Comparison of ENCODE assay signal across 2 cellular contexts in the genomic region with DNA sequence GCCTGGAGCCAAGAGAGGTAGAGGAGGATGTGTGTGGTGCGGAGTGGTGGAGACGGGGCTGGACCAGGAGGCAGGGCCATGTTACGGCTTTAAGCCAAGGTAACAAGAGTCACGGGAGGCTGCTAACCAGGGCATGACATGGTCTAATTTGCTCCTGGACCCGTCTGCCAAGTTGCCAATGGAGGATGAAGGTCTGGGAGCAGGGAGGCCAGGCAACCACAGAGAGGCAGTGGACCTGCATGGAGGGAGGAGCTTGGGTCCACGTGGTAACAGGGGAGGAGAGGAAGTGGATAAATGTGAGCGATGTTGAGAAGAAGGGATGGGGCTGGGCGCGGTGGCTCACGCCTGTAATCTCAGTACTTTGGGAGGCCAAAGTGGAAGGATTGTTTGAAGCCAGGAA.
TF ChIP-seq lines count a peak whose summit lies in the region.

No MANE protein-coding gene starts in this region.

TF ChIP-seq in Ishikawa, 13 proteins besides CTCF, POLR2A, EP300 and RAD21:
- TF ChIP-seq, protein P1, sequence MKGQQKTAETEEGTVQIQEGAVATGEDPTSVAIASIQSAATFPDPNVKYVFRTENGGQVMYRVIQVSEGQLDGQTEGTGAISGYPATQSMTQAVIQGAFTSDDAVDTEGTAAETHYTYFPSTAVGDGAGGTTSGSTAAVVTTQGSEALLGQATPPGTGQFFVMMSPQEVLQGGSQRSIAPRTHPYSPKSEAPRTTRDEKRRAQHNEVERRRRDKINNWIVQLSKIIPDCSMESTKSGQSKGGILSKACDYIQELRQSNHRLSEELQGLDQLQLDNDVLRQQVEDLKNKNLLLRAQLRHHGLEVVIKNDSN (IDR thresholded peaks at IDR 0.05): peak; percentile 50; the same call in 1 of the 2 replicates
- TF ChIP-seq EGR1 (IDR thresholded peaks at IDR 0.05): no peak

TF ChIP-seq in H1, 55 proteins besides CTCF, POLR2A, EP300 and RAD21:
- TF ChIP-seq RNF2 (IDR thresholded peaks at IDR 0.05; ENCODE audit: borderline replicate concordance, low read depth, low read length, missing control alignments, poor library complexity, severe bottlenecking): no peak
- TF ChIP-seq NRF1 (IDR thresholded peaks at IDR 0.05; ENCODE audit: low read depth, low read length): no peak
- no peak for TF ChIP-seq SP2 (IDR thresholded peaks at IDR 0.05; ENCODE audit: low read length)
- no peak for TF ChIP-seq KDM1A (IDR thresholded peaks at IDR 0.05; ENCODE audit: borderline replicate concordance, low read length)
- no peak for TF ChIP-seq POU5F1 (IDR thresholded peaks at IDR 0.05; ENCODE audit: low read depth, low read length)
- no peak for TF ChIP-seq RFX5 (IDR thresholded peaks at IDR 0.05; ENCODE audit: borderline replicate concordance, low read depth, low read length)
- no peak for TF ChIP-seq TCF12 (IDR thresholded peaks at IDR 0.05; ENCODE audit: low read depth, low read length)
- no peak for TF ChIP-seq KDM5A (IDR thresholded peaks at IDR 0.05; ENCODE audit: low read length)
- no peak for TF ChIP-seq BRCA1 (IDR thresholded peaks at IDR 0.05; ENCODE audit: low read depth, low read length)
- TF ChIP-seq, protein P2, sequence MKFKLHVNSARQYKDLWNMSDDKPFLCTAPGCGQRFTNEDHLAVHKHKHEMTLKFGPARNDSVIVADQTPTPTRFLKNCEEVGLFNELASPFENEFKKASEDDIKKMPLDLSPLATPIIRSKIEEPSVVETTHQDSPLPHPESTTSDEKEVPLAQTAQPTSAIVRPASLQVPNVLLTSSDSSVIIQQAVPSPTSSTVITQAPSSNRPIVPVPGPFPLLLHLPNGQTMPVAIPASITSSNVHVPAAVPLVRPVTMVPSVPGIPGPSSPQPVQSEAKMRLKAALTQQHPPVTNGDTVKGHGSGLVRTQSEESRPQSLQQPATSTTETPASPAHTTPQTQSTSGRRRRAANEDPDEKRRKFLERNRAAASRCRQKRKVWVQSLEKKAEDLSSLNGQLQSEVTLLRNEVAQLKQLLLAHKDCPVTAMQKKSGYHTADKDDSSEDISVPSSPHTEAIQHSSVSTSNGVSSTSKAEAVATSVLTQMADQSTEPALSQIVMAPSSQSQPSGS (IDR thresholded peaks at IDR 0.05; ENCODE audit: low read length): no peak
- TF ChIP-seq, protein P3, sequence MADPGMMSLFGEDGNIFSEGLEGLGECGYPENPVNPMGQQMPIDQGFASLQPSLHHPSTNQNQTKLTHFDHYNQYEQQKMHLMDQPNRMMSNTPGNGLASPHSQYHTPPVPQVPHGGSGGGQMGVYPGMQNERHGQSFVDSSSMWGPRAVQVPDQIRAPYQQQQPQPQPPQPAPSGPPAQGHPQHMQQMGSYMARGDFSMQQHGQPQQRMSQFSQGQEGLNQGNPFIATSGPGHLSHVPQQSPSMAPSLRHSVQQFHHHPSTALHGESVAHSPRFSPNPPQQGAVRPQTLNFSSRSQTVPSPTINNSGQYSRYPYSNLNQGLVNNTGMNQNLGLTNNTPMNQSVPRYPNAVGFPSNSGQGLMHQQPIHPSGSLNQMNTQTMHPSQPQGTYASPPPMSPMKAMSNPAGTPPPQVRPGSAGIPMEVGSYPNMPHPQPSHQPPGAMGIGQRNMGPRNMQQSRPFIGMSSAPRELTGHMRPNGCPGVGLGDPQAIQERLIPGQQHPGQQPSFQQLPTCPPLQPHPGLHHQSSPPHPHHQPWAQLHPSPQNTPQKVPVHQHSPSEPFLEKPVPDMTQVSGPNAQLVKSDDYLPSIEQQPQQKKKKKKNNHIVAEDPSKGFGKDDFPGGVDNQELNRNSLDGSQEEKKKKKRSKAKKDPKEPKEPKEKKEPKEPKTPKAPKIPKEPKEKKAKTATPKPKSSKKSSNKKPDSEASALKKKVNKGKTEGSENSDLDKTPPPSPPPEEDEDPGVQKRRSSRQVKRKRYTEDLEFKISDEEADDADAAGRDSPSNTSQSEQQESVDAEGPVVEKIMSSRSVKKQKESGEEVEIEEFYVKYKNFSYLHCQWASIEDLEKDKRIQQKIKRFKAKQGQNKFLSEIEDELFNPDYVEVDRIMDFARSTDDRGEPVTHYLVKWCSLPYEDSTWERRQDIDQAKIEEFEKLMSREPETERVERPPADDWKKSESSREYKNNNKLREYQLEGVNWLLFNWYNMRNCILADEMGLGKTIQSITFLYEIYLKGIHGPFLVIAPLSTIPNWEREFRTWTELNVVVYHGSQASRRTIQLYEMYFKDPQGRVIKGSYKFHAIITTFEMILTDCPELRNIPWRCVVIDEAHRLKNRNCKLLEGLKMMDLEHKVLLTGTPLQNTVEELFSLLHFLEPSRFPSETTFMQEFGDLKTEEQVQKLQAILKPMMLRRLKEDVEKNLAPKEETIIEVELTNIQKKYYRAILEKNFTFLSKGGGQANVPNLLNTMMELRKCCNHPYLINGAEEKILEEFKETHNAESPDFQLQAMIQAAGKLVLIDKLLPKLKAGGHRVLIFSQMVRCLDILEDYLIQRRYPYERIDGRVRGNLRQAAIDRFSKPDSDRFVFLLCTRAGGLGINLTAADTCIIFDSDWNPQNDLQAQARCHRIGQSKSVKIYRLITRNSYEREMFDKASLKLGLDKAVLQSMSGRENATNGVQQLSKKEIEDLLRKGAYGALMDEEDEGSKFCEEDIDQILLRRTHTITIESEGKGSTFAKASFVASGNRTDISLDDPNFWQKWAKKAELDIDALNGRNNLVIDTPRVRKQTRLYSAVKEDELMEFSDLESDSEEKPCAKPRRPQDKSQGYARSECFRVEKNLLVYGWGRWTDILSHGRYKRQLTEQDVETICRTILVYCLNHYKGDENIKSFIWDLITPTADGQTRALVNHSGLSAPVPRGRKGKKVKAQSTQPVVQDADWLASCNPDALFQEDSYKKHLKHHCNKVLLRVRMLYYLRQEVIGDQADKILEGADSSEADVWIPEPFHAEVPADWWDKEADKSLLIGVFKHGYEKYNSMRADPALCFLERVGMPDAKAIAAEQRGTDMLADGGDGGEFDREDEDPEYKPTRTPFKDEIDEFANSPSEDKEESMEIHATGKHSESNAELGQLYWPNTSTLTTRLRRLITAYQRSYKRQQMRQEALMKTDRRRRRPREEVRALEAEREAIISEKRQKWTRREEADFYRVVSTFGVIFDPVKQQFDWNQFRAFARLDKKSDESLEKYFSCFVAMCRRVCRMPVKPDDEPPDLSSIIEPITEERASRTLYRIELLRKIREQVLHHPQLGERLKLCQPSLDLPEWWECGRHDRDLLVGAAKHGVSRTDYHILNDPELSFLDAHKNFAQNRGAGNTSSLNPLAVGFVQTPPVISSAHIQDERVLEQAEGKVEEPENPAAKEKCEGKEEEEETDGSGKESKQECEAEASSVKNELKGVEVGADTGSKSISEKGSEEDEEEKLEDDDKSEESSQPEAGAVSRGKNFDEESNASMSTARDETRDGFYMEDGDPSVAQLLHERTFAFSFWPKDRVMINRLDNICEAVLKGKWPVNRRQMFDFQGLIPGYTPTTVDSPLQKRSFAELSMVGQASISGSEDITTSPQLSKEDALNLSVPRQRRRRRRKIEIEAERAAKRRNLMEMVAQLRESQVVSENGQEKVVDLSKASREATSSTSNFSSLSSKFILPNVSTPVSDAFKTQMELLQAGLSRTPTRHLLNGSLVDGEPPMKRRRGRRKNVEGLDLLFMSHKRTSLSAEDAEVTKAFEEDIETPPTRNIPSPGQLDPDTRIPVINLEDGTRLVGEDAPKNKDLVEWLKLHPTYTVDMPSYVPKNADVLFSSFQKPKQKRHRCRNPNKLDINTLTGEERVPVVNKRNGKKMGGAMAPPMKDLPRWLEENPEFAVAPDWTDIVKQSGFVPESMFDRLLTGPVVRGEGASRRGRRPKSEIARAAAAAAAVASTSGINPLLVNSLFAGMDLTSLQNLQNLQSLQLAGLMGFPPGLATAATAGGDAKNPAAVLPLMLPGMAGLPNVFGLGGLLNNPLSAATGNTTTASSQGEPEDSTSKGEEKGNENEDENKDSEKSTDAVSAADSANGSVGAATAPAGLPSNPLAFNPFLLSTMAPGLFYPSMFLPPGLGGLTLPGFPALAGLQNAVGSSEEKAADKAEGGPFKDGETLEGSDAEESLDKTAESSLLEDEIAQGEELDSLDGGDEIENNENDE (IDR thresholded peaks at IDR 0.05; ENCODE audit: insufficient replicate concordance, low read length): no peak
TF ChIP-seq in H1: peak in this region for 0.
